In the genomic region with DNA sequence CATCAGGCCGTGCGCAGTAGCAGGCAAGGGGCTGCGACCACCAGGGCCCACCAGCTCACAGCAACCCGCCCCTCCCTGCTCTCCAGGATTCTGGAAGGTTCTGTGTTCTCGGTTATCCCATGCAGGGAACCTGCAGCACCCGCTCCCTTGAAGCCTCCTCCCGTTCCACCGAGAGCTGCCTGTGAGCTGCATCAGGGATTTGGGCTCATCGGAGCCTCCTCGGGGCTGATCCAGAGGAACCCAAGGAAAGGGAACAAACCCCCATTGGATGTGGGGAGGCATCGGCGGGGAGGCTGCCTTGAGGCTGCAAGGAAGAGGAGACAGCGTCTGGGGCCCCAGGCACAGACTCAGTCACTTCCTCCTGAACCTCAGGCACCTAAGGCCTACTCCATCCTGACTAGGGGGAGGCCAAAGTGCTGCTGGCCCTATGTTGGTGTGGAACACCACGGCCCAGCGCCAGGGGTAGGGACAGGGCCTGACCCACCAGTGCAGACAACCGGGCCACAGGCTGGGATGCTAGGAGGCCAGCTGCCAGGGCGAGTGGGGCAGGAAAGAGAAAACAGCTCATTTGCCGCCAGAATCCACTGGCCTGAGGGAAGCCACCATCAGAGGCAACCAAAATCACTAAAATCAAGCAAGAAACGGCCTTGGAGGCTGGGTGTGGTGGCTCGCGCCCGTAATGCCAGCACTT, we compare ENCODE assay signal across 1 cellular context.
TF ChIP-seq lines count a peak whose summit lies in the region.

No MANE protein-coding gene starts in this region.

TF ChIP-seq in WTC11, 78 proteins besides CTCF, POLR2A, EP300 and RAD21 (continued from another document):
- TF ChIP-seq, protein P1, sequence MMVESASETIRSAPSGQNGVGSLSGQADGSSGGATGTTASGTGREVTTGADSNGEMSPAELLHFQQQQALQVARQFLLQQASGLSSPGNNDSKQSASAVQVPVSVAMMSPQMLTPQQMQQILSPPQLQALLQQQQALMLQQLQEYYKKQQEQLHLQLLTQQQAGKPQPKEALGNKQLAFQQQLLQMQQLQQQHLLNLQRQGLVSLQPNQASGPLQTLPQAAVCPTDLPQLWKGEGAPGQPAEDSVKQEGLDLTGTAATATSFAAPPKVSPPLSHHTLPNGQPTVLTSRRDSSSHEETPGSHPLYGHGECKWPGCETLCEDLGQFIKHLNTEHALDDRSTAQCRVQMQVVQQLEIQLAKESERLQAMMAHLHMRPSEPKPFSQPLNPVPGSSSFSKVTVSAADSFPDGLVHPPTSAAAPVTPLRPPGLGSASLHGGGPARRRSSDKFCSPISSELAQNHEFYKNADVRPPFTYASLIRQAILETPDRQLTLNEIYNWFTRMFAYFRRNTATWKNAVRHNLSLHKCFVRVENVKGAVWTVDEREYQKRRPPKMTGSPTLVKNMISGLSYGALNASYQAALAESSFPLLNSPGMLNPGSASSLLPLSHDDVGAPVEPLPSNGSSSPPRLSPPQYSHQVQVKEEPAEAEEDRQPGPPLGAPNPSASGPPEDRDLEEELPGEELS (CRISPR knock-in tag; IDR thresholded peaks at IDR 0.05), result no peak
- TF ChIP-seq, protein P2, sequence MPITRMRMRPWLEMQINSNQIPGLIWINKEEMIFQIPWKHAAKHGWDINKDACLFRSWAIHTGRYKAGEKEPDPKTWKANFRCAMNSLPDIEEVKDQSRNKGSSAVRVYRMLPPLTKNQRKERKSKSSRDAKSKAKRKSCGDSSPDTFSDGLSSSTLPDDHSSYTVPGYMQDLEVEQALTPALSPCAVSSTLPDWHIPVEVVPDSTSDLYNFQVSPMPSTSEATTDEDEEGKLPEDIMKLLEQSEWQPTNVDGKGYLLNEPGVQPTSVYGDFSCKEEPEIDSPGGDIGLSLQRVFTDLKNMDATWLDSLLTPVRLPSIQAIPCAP (CRISPR knock-in tag; IDR thresholded peaks at IDR 0.05), result no peak
- TF ChIP-seq RORB (CRISPR knock-in tag; IDR thresholded peaks at IDR 0.05), result no peak
- TF ChIP-seq CREB1 (CRISPR knock-in tag; IDR thresholded peaks at IDR 0.05), result no peak
- no peak for TF ChIP-seq TEAD1 (CRISPR knock-in tag; IDR thresholded peaks at IDR 0.05)
- no peak for TF ChIP-seq GTF2I (CRISPR knock-in tag; conservative IDR thresholded peaks at IDR 0.05)
- no peak for TF ChIP-seq GABPB1 (CRISPR knock-in tag; IDR thresholded peaks at IDR 0.05)
